Comparison of ENCODE assay signal across 19 cellular contexts in the genomic region with DNA sequence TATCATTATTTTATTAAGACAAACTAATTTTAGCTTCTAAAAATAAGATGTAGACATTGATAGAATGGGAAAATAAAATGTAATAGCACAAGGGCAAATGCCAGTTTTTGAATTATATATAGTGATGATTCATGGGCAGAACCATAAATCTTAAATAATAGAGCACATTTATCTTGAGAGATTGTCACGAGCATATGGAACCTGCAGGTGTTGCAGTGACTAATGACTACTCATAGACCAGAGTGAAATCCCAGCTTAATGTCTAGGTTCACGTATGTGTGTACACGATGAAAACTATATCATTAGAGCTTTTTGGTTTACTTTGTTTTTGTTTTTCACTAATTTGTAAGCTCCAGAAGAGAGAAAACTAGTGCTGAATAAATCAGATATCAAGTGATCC.
DNase-seq lines count a peak whose midpoint lies in the region; ATAC-seq and TF ChIP-seq lines count a peak whose summit lies in the region.
"Had no signal": no experiment of that assay in that cellular context is flagged by ENCODE, and none has a peak within 500 bp of the region (broad histone marks: within the 10 kb centered on the region; RNA-seq: fewer than 3 reads in every experiment).

No MANE protein-coding gene starts in this region.

- peaks cover 21 to 34% of the 10 kb centered on the region in 2 experiments for H3K4me1 Mint-ChIP-seq in H9
- no peaks in the 10 kb centered on the region for H3K4me1 Mint-ChIP-seq in CD4-positive, alpha-beta T cell (ENCODE audit: low read depth)
- H3K4me1 Mint-ChIP-seq: activated CD4-positive, alpha-beta T cell treated with anti-CD3 and anti-CD28 coated beads, Interleukin-2, amount 10 ng/mL, durations not matched to agents 24 days and 14 days; T-cell had no signal

- H3K4ac ChIP-seq in H9 (ENCODE audit: low read depth, low read length), result no peak overlapping the region

- H3K23ac ChIP-seq in H9 (ENCODE audit: insufficient read length, low read depth, low read length), result no peak overlapping the region

- no peak for ATAC-seq in CD4-positive, alpha-beta T cell (ENCODE audit: poor library complexity)
- ATAC-seq: heart left ventricle, left ventricle myocardium superior, right cardiac atrium, T-cell had no signal

- no peaks in the 10 kb centered on the region for H3F3A ChIP-seq in GM23248 (ENCODE audit: insufficient read depth)

- H3K79me2 ChIP-seq in GM23248 (ENCODE audit: insufficient read depth) (no peaks in the 10 kb centered on the region), H9 (ENCODE audit: insufficient read depth, low read length) (no peaks in the 10 kb centered on the region)

- no peak overlapping the region for H3T11ph ChIP-seq in H9 (ENCODE audit: low read length)

- peak overlapping the region; percentile 83 for H3K4me3 ChIP-seq in endocrine pancreas (ENCODE audit: control insufficient read depth, insufficient read depth, low read length)
- no peak overlapping the region for H3K4me3 ChIP-seq in GM23248
- H3K4me3 ChIP-seq: heart left ventricle had no signal

- no peak overlapping the region for H3K56ac ChIP-seq in H9 (ENCODE audit: insufficient read length, low read depth, low read length)

- CTCF ChIA-PET in CD4-positive, alpha-beta T cell (lab: Charles Lee), result no interaction called here

- DNase-seq in DMS 273 (lab: John Stamatoyannopoulos, UW; ENCODE audit: unreplicated experiment), result peak; percentile 84
- DNase-seq in NCI-H1105 treated with DMSO at 0.1 percent for 48 hours (lab: John Stamatoyannopoulos, UW), result peak; percentile 93
- DNase-seq in NCI-H524 treated with DMSO at 0.1 percent for 48 hours (lab: John Stamatoyannopoulos, UW), result peak; percentile 67
- no peak for DNase-seq in GM23248
- no peak for DNase-seq in H9
- DNase-seq in CD4-positive, alpha-beta T cell, result no peak
- no peak for DNase-seq in activated T-cell treated with anti-CD3 and anti-CD28 coated beads, Interleukin-2, amount 50 U/mL, for 1 hour
- DNase-seq: activated CD4-positive, alpha-beta T cell treated with anti-CD3 and anti-CD28 coated beads, Interleukin-2, amount 10 ng/mL, durations not matched to agents 24 days and 14 days; heart left ventricle; KG1; left ventricle myocardium superior; right cardiac atrium; stimulated activated CD4-positive, alpha-beta T cell treated with anti-CD3 and anti-CD28 coated beads, Interleukin-4, amount 100 ng/mL, for 4 hours; T-cell had no signal

- no peak overlapping the region for H2BK120ac ChIP-seq in H9 (ENCODE audit: low read depth, low read length, poor library complexity, severe bottlenecking)

- no peak for TF ChIP-seq CTCF in H9 (conservative IDR thresholded peaks at IDR 0.05)
- no peak for TF ChIP-seq CTCF in CD4-positive, alpha-beta T cell (IDR thresholded peaks at IDR 0.05)

- no peak overlapping the region for H2AK5ac ChIP-seq in H9 (ENCODE audit: insufficient read length, low read length)

- POLR2A ChIA-PET in CD4-positive, alpha-beta T cell (lab: Charles Lee), result no interaction called here

- no peaks in the 10 kb centered on the region for H3K36me3 Mint-ChIP-seq in H9 (ENCODE audit: insufficient read depth in 1 of 3, low read depth in 3 of 3)
- no peaks in the 10 kb centered on the region for H3K36me3 Mint-ChIP-seq in CD4-positive, alpha-beta T cell (ENCODE audit: low read depth)
- H3K36me3 Mint-ChIP-seq: brain, T-cell had no signal

- H3K27me3 Mint-ChIP-seq in H9 (ENCODE audit: low read depth), result no peaks in the 10 kb centered on the region
- H3K27me3 Mint-ChIP-seq in CD4-positive, alpha-beta T cell, result no peaks in the 10 kb centered on the region
- H3K27me3 Mint-ChIP-seq: activated CD4-positive, alpha-beta T cell treated with anti-CD3 and anti-CD28 coated beads, Interleukin-2, amount 10 ng/mL, durations not matched to agents 24 days and 14 days; brain; T-cell had no signal

- no peaks in the 10 kb centered on the region for H3K79me1 ChIP-seq in H9 (ENCODE audit: insufficient read depth, low read depth, low read length, poor library complexity, severe bottlenecking)

- H3K9me2 ChIP-seq in GM23248 (ENCODE audit: insufficient read depth), result no peaks in the 10 kb centered on the region

- no peak overlapping the region for H3K4me3 Mint-ChIP-seq in H9
- no peak overlapping the region for H3K4me3 Mint-ChIP-seq in CD4-positive, alpha-beta T cell
- H3K4me3 Mint-ChIP-seq: activated CD4-positive, alpha-beta T cell treated with anti-CD3 and anti-CD28 coated beads, Interleukin-2, amount 10 ng/mL, durations not matched to agents 24 days and 14 days; nephron; stimulated activated naive CD8-positive, alpha-beta T cell treated with anti-CD3 and anti-CD28 coated beads, Interleukin-15, Interleukin-2, amounts not matched to agents 100 ng/mL and 50 ng/mL, for 24 hours; T-cell had no signal

- no peaks in the 10 kb centered on the region for H4K20me1 ChIP-seq in GM23248 (ENCODE audit: insufficient read depth)
- H4K20me1 ChIP-seq in H9 (ENCODE audit: control insufficient read depth, insufficient read depth, insufficient read length), result no peaks in the 10 kb centered on the region

- intact Hi-C loops in CD4-positive, alpha-beta T cell (cut with DNase I, micrococcal nuclease), result loop anchor here in 1 of 2 experiments (10.0 kb wide), 1 partner anchor 61 kb away; no protein-coding TSS in a partner anchor

- H3K9ac ChIP-seq in endocrine pancreas (ENCODE audit: control insufficient read depth, insufficient read depth, low read length) (no peak overlapping the region), GM23248 (no peak overlapping the region), H9 (ENCODE audit: extremely low read depth, insufficient read length, low read length) (no peak overlapping the region)

- no peaks in the 10 kb centered on the region for H3K9me3 ChIP-seq in endocrine pancreas (ENCODE audit: control insufficient read depth, low read length)
- H3K9me3 ChIP-seq in GM23248 (ENCODE audit: low read depth), result no peaks in the 10 kb centered on the region
- no peaks in the 10 kb centered on the region for H3K9me3 ChIP-seq in H9 (ENCODE audit: control insufficient read depth, low read depth, low read length)
- H3K9me3 ChIP-seq in CD4-positive, alpha-beta T cell (ENCODE audit: control insufficient read depth, low read length), result no peaks in the 10 kb centered on the region
- H3K9me3 ChIP-seq: heart left ventricle had no signal

- H2AFZ ChIP-seq in GM23248 (no peak overlapping the region), H9 (ENCODE audit: low read length) (no peak overlapping the region)

- H4K91ac ChIP-seq in H9 (ENCODE audit: insufficient read length, low read depth, low read length), result no peak overlapping the region

- no peak overlapping the region for H3K14ac ChIP-seq in H9 (ENCODE audit: insufficient read depth, low read length)

- 82 to 83% methylated on average over 3 of the region's 3 CpGs for WGBS in GM23248 (ENCODE audit: low coverage in 1 of 2, low lambda C conversion rate in 2 of 2, missing lambda C conversion rate in 2 of 2), 2 experiments
- WGBS in H9 (ENCODE audit: extremely low coverage, insufficient read length, low lambda C conversion rate), result no CpG with 5 or more reads among the region's 3 CpGs

- no peak overlapping the region for H2BK20ac ChIP-seq in H9 (ENCODE audit: low read depth, low read length, poor library complexity, severe bottlenecking)

- peak overlapping the region in 1 of 3 experiments; percentile 95; a peak in 2 of 7 replicates for H3K27ac Mint-ChIP-seq in H9
- no peak overlapping the region for H3K27ac Mint-ChIP-seq in CD4-positive, alpha-beta T cell
- H3K27ac Mint-ChIP-seq: activated CD4-positive, alpha-beta T cell treated with anti-CD3 and anti-CD28 coated beads, Interleukin-2, amount 10 ng/mL, durations not matched to agents 24 days and 14 days; activated T-helper 2 cell treated with anti-CD3 and anti-CD28 coated beads, Interferon-gamma antibody, Interleukin-2, Interleukin-4, amounts not matched to agents 10 μg/mL and 5 μg/mL and 100 μg/mL, durations not matched to agents 14 hours and 24 hours and 36 hours; stimulated activated naive CD8-positive, alpha-beta T cell treated with anti-CD3 and anti-CD28 coated beads, Interleukin-15, Interleukin-2, amounts not matched to agents 100 ng/mL and 50 ng/mL, for 24 hours; T-cell had no signal

- no peak overlapping the region for H2BK5ac ChIP-seq in H9 (ENCODE audit: insufficient read length, low read length)

- H3K18ac ChIP-seq in H9 (ENCODE audit: insufficient read length, low read depth, low read length), result no peak overlapping the region

- no peaks in the 10 kb centered on the region for H3K9me3 Mint-ChIP-seq in H9
- no peaks in the 10 kb centered on the region for H3K9me3 Mint-ChIP-seq in CD4-positive, alpha-beta T cell
- H3K9me3 Mint-ChIP-seq: activated CD4-positive, alpha-beta T cell treated with anti-CD3 and anti-CD28 coated beads, Interleukin-2, amount 10 ng/mL, durations not matched to agents 24 days and 14 days; activated T-helper 2 cell treated with anti-CD3 and anti-CD28 coated beads, Interferon-gamma antibody, Interleukin-2, Interleukin-4, amounts not matched to agents 10 μg/mL and 5 μg/mL and 100 μg/mL, durations not matched to agents 14 hours and 24 hours and 36 hours; brain; nephron; stimulated activated naive CD8-positive, alpha-beta T cell treated with anti-CD3 and anti-CD28 coated beads, Interleukin-15, Interleukin-2, amounts not matched to agents 100 ng/mL and 50 ng/mL, for 24 hours; T-cell had no signal

- H3K27ac ChIP-seq in GM23248, result no peak overlapping the region
- H3K27ac ChIP-seq in H9 (ENCODE audit: insufficient read length, low read depth, low read length), result no peak overlapping the region
- H3K27ac ChIP-seq in CD4-positive, alpha-beta T cell (ENCODE audit: low read depth, low read length), result no peak overlapping the region
- H3K27ac ChIP-seq: heart left ventricle had no signal

- H3K27me3 ChIP-seq in endocrine pancreas (ENCODE audit: control insufficient read depth, insufficient read depth, low read length) (no peaks in the 10 kb centered on the region), GM23248 (replicated peaks; ENCODE audit: insufficient read depth) (peaks cover 4% of the 10 kb centered on the region; the same call in 1 of the 2 replicates), H9 (ENCODE audit: insufficient read depth, low read length) (no peaks in the 10 kb centered on the region)
- H3K27me3 ChIP-seq in CD4-positive, alpha-beta T cell (ENCODE audit: control insufficient read depth, insufficient read depth, low read length), result no peaks in the 10 kb centered on the region
- H3K27me3 ChIP-seq: heart left ventricle had no signal

- H3K4me2 ChIP-seq in GM23248 (ENCODE audit: unreplicated experiment), result no peak overlapping the region
- H3K4me2 ChIP-seq in H9 (ENCODE audit: insufficient read depth, insufficient read length, low read length), result no peak overlapping the region

- H3K36me3 ChIP-seq in endocrine pancreas (ENCODE audit: control insufficient read depth, insufficient read depth, low read length) (no peaks in the 10 kb centered on the region), GM23248 (ENCODE audit: low read depth) (no peaks in the 10 kb centered on the region)
- H3K36me3 ChIP-seq: heart left ventricle had no signal

- no peak overlapping the region for H2BK12ac ChIP-seq in H9 (ENCODE audit: insufficient read length, low read depth, low read length)

- H4K5ac ChIP-seq in H9 (ENCODE audit: insufficient read length, low read depth, low read length), result no peak overlapping the region

- H3K23me2 ChIP-seq in H9 (ENCODE audit: insufficient read length, low read depth, low read length, poor library complexity, severe bottlenecking), result no peaks in the 10 kb centered on the region

- no peak overlapping the region for H2BK15ac ChIP-seq in H9 (ENCODE audit: low read depth, low read length)

- peaks cover 5% of the 10 kb centered on the region for H3K4me1 ChIP-seq in endocrine pancreas (ENCODE audit: control insufficient read depth, insufficient read depth, low read length)
- H3K4me1 ChIP-seq in GM23248 (ENCODE audit: insufficient read depth), result no peaks in the 10 kb centered on the region
- no peaks in the 10 kb centered on the region for H3K4me1 ChIP-seq in H9 (ENCODE audit: insufficient read depth, low read length)

- in situ Hi-C loops in GM23248 (cut with MboI), result loop anchor here (25.0 kb wide), 1 partner anchor 1106 kb away; no protein-coding TSS in a partner anchor

- no peak overlapping the region for H4K8ac ChIP-seq in H9 (replicated peaks; ENCODE audit: insufficient read length, low read depth, low read length)

Comparison
In these comparisons a context has a peak if more than half of its experiments do, and no peak if none do; other contexts are left out.
1. DNase-seq: peak in DMS 273 (single experiment), NCI-H1105 treated with DMSO at 0.1 percent for 48 hours (single experiment) and NCI-H524 treated with DMSO at 0.1 percent for 48 hours (single experiment); none in GM23248 (single experiment), H9 (single experiment), CD4-positive, alpha-beta T cell (0 of 10) and activated T-cell treated with anti-CD3 and anti-CD28 coated beads, Interleukin-2, amount 50 U/mL, for 1 hour (single experiment).